12 cellular contexts compared by ENCODE assay signal in the genomic region with DNA sequence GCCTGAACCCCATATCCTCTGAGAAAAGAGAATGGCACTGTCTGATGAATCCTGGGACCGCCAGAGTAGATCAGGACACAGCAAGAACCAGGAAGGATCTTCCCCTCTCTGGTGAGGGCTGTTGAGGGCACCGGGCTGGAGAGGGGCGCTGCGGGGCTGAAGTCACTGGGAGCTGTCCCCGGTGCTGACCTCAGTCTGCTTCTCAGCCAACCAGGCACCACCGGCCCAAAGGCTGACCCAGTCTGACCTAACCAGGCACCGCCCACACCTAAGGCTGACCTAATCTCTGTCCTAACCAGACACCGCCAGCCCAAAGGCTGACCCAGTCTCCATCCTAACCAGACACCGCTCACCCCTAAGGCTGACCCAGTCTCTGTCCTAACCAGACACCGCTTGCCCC.
A peak's percentile ranks its signal among the peaks of the same experiment; 100 is the strongest.
DNase-seq lines count a peak whose midpoint lies in the region; ATAC-seq and TF ChIP-seq lines count a peak whose summit lies in the region.
"Had no signal": no experiment of that assay in that cellular context is flagged by ENCODE, and none has a peak within 500 bp of the region (broad histone marks: within the 10 kb centered on the region; RNA-seq: fewer than 3 reads in every experiment).

No MANE protein-coding gene starts in this region.

- H3K4me1 ChIP-seq in GM23248 (ENCODE audit: insufficient read depth): no peaks in the 10 kb centered on the region
- no peaks in the 10 kb centered on the region for H3K4me1 ChIP-seq in trophoblast cell (ENCODE audit: control insufficient read depth in 1 of 2, insufficient read depth in 2 of 2, low read length in 2 of 2)

- H2BK12ac ChIP-seq in trophoblast cell (ENCODE audit: low read length): no peak overlapping the region

- H3K14ac ChIP-seq in trophoblast cell (ENCODE audit: low read length): no peak overlapping the region

- H3K4me2 ChIP-seq in GM23248 (ENCODE audit: unreplicated experiment) (no peak overlapping the region), trophoblast cell (ENCODE audit: low read length) (no peak overlapping the region)

- in situ Hi-C loops in GM23248 (cut with MboI): no loop called here

- no peaks in the 10 kb centered on the region for H3K36me3 ChIP-seq in GM23248 (ENCODE audit: low read depth)
- H3K36me3 ChIP-seq in MG63: no peaks in the 10 kb centered on the region
- no peaks in the 10 kb centered on the region for H3K36me3 ChIP-seq in trophoblast cell (ENCODE audit: control insufficient read depth in 1 of 2, insufficient read depth in 2 of 2, low read length in 2 of 2)
- H3K36me3 ChIP-seq: neutrophil had no signal

- TF ChIP-seq CTCF in GM10266 (IDR thresholded peaks at IDR 0.05; ENCODE audit: control insufficient read depth, insufficient read depth, low read depth, missing control alignments): no peak

- H3K9ac ChIP-seq in GM23248 (no peak overlapping the region), trophoblast cell (ENCODE audit: low read length) (no peak overlapping the region)

- H4K12ac ChIP-seq in trophoblast cell (ENCODE audit: low read depth, low read length): no peak overlapping the region

- 23 to 27% methylated on average over 10 of the region's 10 CpGs for WGBS in GM23248 (ENCODE audit: low coverage in 1 of 2, low lambda C conversion rate in 2 of 2, missing lambda C conversion rate in 2 of 2), 2 experiments
- WGBS in trophoblast cell (ENCODE audit: extremely low coverage, insufficient coverage, insufficient read length): no CpG with 5 or more reads among the region's 10 CpGs

- H3K9me3 ChIP-seq in GM23248 (ENCODE audit: low read depth): no peaks in the 10 kb centered on the region
- H3K9me3 ChIP-seq in MG63: no peaks in the 10 kb centered on the region
- peaks cover 2% of the 10 kb centered on the region for H3K9me3 ChIP-seq in trophoblast cell (ENCODE audit: insufficient read depth, low read depth, low read length)
- H3K9me3 ChIP-seq: neutrophil had no signal

- H2BK120ac ChIP-seq in trophoblast cell (ENCODE audit: insufficient read depth, low read length, poor library complexity): no peak overlapping the region

- H3K79me2 ChIP-seq in GM23248 (ENCODE audit: insufficient read depth): no peaks in the 10 kb centered on the region
- H3K79me2 ChIP-seq in trophoblast cell (ENCODE audit: control insufficient read depth, insufficient read depth, low read length, poor library complexity): no peaks in the 10 kb centered on the region

- H2BK5ac ChIP-seq in trophoblast cell (ENCODE audit: low read depth, low read length, poor library complexity): no peak overlapping the region

- H3K4me3 ChIP-seq in GM23248 (no peak overlapping the region), MG63 (no peak overlapping the region), trophoblast cell (ENCODE audit: low read depth, low read length) (no peak overlapping the region)

- H3K27ac ChIP-seq in GM23248 (no peak overlapping the region), trophoblast cell (ENCODE audit: low read depth, low read length) (no peak overlapping the region)
- H3K27ac ChIP-seq: neutrophil had no signal

- no peak overlapping the region for H3K4ac ChIP-seq in trophoblast cell (ENCODE audit: low read depth, low read length)

- H3K9me2 ChIP-seq in GM23248 (ENCODE audit: insufficient read depth): no peaks in the 10 kb centered on the region

- H2AK5ac ChIP-seq in trophoblast cell (ENCODE audit: low read length): no peak overlapping the region

- no peak overlapping the region for H3K18ac ChIP-seq in trophoblast cell (ENCODE audit: low read length)

- peak; percentile 37 for ATAC-seq in esophagus mucosa
- ATAC-seq: CD8-positive, alpha-beta T cell had no signal

- H3F3A ChIP-seq in GM23248 (ENCODE audit: insufficient read depth): no peaks in the 10 kb centered on the region

- no peak overlapping the region for H4K91ac ChIP-seq in trophoblast cell (ENCODE audit: low read depth, low read length)

- H4K8ac ChIP-seq in trophoblast cell (ENCODE audit: low read depth, low read length): no peak overlapping the region

- H2AFZ ChIP-seq in GM23248: no peak overlapping the region
- no peak overlapping the region for H2AFZ ChIP-seq in trophoblast cell (ENCODE audit: insufficient read depth, low read length, poor library complexity)

- no peaks in the 10 kb centered on the region for H3K79me1 ChIP-seq in trophoblast cell (ENCODE audit: low read length)

- H3K23ac ChIP-seq in trophoblast cell (ENCODE audit: low read length): no peak overlapping the region

- DNase-seq in GM23248 (peak; percentile 46), MG63 (peak; percentile 15), trophoblast cell (peak; percentile 21 to 51), NCI-H524 treated with DMSO at 0.1 percent for 48 hours (lab: John Stamatoyannopoulos, UW) (no peak), NCI-H510A (lab: John Stamatoyannopoulos, UW) (no peak), GM10266 (ENCODE audit: extremely low spot score) (no peak)
- DNase-seq in effector CD8-positive, alpha-beta T cell (lab: John Stamatoyannopoulos, UW): no peak
- DNase-seq: activated CD4-positive, alpha-beta memory T cell treated with anti-CD3 and anti-CD28 coated beads for 36 hours; CD8-positive, alpha-beta T cell; NCI-H1930 had no signal

- H4K20me1 ChIP-seq in GM23248 (ENCODE audit: insufficient read depth): no peaks in the 10 kb centered on the region

- H3K27me3 ChIP-seq in GM23248 (replicated peaks; ENCODE audit: insufficient read depth) (peaks cover 4% of the 10 kb centered on the region; the same call in 1 of the 2 replicates), MG63 (no peaks in the 10 kb centered on the region), trophoblast cell (ENCODE audit: insufficient read depth, low read length) (no peaks in the 10 kb centered on the region)

Comparison
In these comparisons a context has a peak if more than half of its experiments do, and no peak if none do; other contexts are left out.
1. DNase-seq: peak in GM23248 (single experiment), MG63 (single experiment) and trophoblast cell (2 of 2); none in NCI-H524 treated with DMSO at 0.1 percent for 48 hours (single experiment), NCI-H510A (single experiment), effector CD8-positive, alpha-beta T cell (single experiment) and GM10266 (single experiment).